Comparison of ENCODE assay signal across 27 cellular contexts in genomic region chr2:179234658-179235240, GRCh38. TPM values are rescaled to one million over a fixed set of nuclear protein-coding genes. Genes with fewer than 3 reads are reported as not detected.
A peak's percentile ranks its signal among the peaks of the same experiment; 100 is the strongest.
DNase-seq lines count a peak whose midpoint lies in the region; ATAC-seq and TF ChIP-seq lines count a peak whose summit lies in the region.
"Had no signal": no experiment of that assay in that cellular context is flagged by ENCODE, and none has a peak within 500 bp of the region (broad histone marks: within the 10 kb centered on the region; RNA-seq: fewer than 3 reads in every experiment).

No MANE protein-coding gene starts in this region.

- no peaks in the 10 kb centered on the region for H3K36me3 Mint-ChIP-seq in stimulated activated naive CD8-positive, alpha-beta T cell treated with anti-CD3 and anti-CD28 coated beads, Interleukin-15, Interleukin-2, amounts not matched to agents 100 ng/mL and 50 ng/mL, for 24 hours (ENCODE audit: low read depth)
- H3K36me3 Mint-ChIP-seq in CD8-positive, alpha-beta T cell = no peaks in the 10 kb centered on the region

- H3K36me3 ChIP-seq in SK-N-MC (ENCODE audit: insufficient read depth, low read length) = no peaks in the 10 kb centered on the region
- H3K36me3 ChIP-seq in gastroesophageal sphincter = no peaks in the 10 kb centered on the region
- no peaks in the 10 kb centered on the region for H3K36me3 ChIP-seq in CD8-positive, alpha-beta T cell (ENCODE audit: insufficient read depth, low read length)
- H3K36me3 ChIP-seq: brain microvascular endothelial cell, esophagus muscularis mucosa, gastrocnemius medialis, MG63, SJSA1, stomach, transverse colon, WERI-Rb-1 had no signal

- POLR2A ChIA-PET in CD8-positive, alpha-beta T cell (lab: Charles Lee) = no interaction called here

- no peak for TF ChIP-seq POLR2A in gastroesophageal sphincter (IDR thresholded peaks at IDR 0.05)

- intact Hi-C loops in CD8-positive, alpha-beta T cell (cut with DNase I, micrococcal nuclease) = no loop called here

- no peak for ATAC-seq in stimulated activated naive CD8-positive, alpha-beta T cell treated with anti-CD3 and anti-CD28 coated beads, Interleukin-15, amount 100 ng/mL, for 72 hours
- ATAC-seq in GM18909 (IDR thresholded peaks at IDR 0.05; ENCODE audit: poor library complexity, unreplicated experiment) = no peak
- no peak for ATAC-seq in gastroesophageal sphincter
- no peak for ATAC-seq in CD8-positive, alpha-beta T cell
- ATAC-seq: gastrocnemius medialis had no signal

- no peaks in the 10 kb centered on the region for H3K27me3 Mint-ChIP-seq in stimulated activated naive CD8-positive, alpha-beta T cell treated with anti-CD3 and anti-CD28 coated beads, Interleukin-15, Interleukin-2, amounts not matched to agents 100 ng/mL and 50 ng/mL, for 24 hours
- H3K27me3 Mint-ChIP-seq in stimulated activated naive CD8-positive, alpha-beta T cell treated with anti-CD3 and anti-CD28 coated beads, Interleukin-15, amount 100 ng/mL, for 72 hours = no peaks in the 10 kb centered on the region
- H3K27me3 Mint-ChIP-seq in CD8-positive, alpha-beta T cell (ENCODE audit: low read depth) = no peaks in the 10 kb centered on the region

- peak overlapping the region; percentile 55 for H3K9ac ChIP-seq in SK-N-MC (ENCODE audit: insufficient read length)

- CTCF ChIA-PET in CD8-positive, alpha-beta T cell (lab: Charles Lee) = no interaction called here

- 69 to 71% methylated on average over 1 to 2 of the region's 2 CpGs for WGBS in gastroesophageal sphincter (ENCODE audit: low coverage in 1 of 2), 2 donors

- no peak for TF ChIP-seq EP300 in gastroesophageal sphincter (IDR thresholded peaks at IDR 0.05)

- H3K27me3 ChIP-seq in mononuclear cell (ENCODE audit: insufficient read depth, low read length) (no peaks in the 10 kb centered on the region), gastroesophageal sphincter (no peaks in the 10 kb centered on the region)
- no peaks in the 10 kb centered on the region for H3K27me3 ChIP-seq in CD8-positive, alpha-beta T cell (ENCODE audit: insufficient read depth, low read length)
- H3K27me3 ChIP-seq: brain microvascular endothelial cell, esophagus muscularis mucosa, gastrocnemius medialis, MG63, SJSA1, stomach, transverse colon had no signal

- no peaks in the 10 kb centered on the region for H3K9me3 ChIP-seq in SK-N-MC (ENCODE audit: low read depth, low read length)
- H3K9me3 ChIP-seq in mononuclear cell (ENCODE audit: low read depth, low read length) = no peaks in the 10 kb centered on the region
- H3K9me3 ChIP-seq in gastroesophageal sphincter = no peaks in the 10 kb centered on the region
- H3K9me3 ChIP-seq in CD8-positive, alpha-beta T cell (ENCODE audit: low read length) = no peaks in the 10 kb centered on the region
- H3K9me3 ChIP-seq: A549, esophagus muscularis mucosa, gastrocnemius medialis, MG63, SJSA1, stomach, transverse colon had no signal

- H3K9me3 Mint-ChIP-seq in stimulated activated naive CD8-positive, alpha-beta T cell treated with anti-CD3 and anti-CD28 coated beads, Interleukin-15, Interleukin-2, amounts not matched to agents 100 ng/mL and 50 ng/mL, for 24 hours = peaks cover 4% of the 10 kb centered on the region
- no peaks in the 10 kb centered on the region for H3K9me3 Mint-ChIP-seq in stimulated activated naive CD8-positive, alpha-beta T cell treated with anti-CD3 and anti-CD28 coated beads, Interleukin-15, amount 100 ng/mL, for 72 hours
- H3K9me3 Mint-ChIP-seq in CD8-positive, alpha-beta T cell = no peaks in the 10 kb centered on the region
- H3K9me3 Mint-ChIP-seq: activated T-helper 2 cell treated with anti-CD3 and anti-CD28 coated beads, Interferon-gamma antibody, Interleukin-2, Interleukin-4, amounts not matched to agents 10 μg/mL and 5 μg/mL and 100 μg/mL, durations not matched to agents 14 hours and 24 hours and 36 hours had no signal

- H3K4me3 Mint-ChIP-seq in stimulated activated naive CD8-positive, alpha-beta T cell treated with anti-CD3 and anti-CD28 coated beads, Interleukin-15, Interleukin-2, amounts not matched to agents 100 ng/mL and 50 ng/mL, for 24 hours = no peak overlapping the region
- H3K4me3 Mint-ChIP-seq in stimulated activated naive CD8-positive, alpha-beta T cell treated with anti-CD3 and anti-CD28 coated beads, Interleukin-15, amount 100 ng/mL, for 72 hours = no peak overlapping the region
- no peak overlapping the region for H3K4me3 Mint-ChIP-seq in CD8-positive, alpha-beta T cell

- peak overlapping the region; percentile 97 for H3K27ac ChIP-seq in SK-N-MC
- H3K27ac ChIP-seq in gastroesophageal sphincter = no peak overlapping the region
- no peak overlapping the region for H3K27ac ChIP-seq in CD8-positive, alpha-beta T cell (ENCODE audit: low read depth, low read length)
- H3K27ac ChIP-seq: brain microvascular endothelial cell, esophagus muscularis mucosa, gastrocnemius medialis, PC-9, SJSA1, transverse colon, WERI-Rb-1 had no signal

- DNase-seq in stimulated activated naive CD8-positive, alpha-beta T cell treated with anti-CD3 and anti-CD28 coated beads, Interleukin-15, amount 100 ng/mL, for 72 hours = no peak
- DNase-seq in SK-N-MC (ENCODE audit: low read depth, low spot score) (no peak), NCI-H526 (lab: John Stamatoyannopoulos, UW) (no peak)
- DNase-seq in CD8-positive, alpha-beta T cell = no peak
- DNase-seq: brain microvascular endothelial cell; C1 segment of cervical spinal cord; EL; gastrocnemius medialis; hypothalamus; MG63; NCI-H524 treated with DMSO at 0.1 percent for 48 hours; PC-9; retina; stimulated activated CD4-positive, alpha-beta T cell treated with anti-CD3 and anti-CD28 coated beads, Interleukin-12 subunit alpha, Interleukin-12 subunit beta, amount 100 ng/mL, for 4 hours; stimulated activated CD4-positive, alpha-beta T cell treated with anti-CD3 and anti-CD28 coated beads, Interleukin-4, amount 100 ng/mL, for 4 hours; stomach; T-helper 2 cell; transverse colon; WERI-Rb-1 had no signal

- TF ChIP-seq CTCF in gastroesophageal sphincter (IDR thresholded peaks at IDR 0.05) = no peak
- no peak for TF ChIP-seq CTCF in CD8-positive, alpha-beta T cell (IDR thresholded peaks at IDR 0.05)

- H3K27ac Mint-ChIP-seq in stimulated activated naive CD8-positive, alpha-beta T cell treated with anti-CD3 and anti-CD28 coated beads, Interleukin-15, Interleukin-2, amounts not matched to agents 100 ng/mL and 50 ng/mL, for 24 hours = peak overlapping the region; percentile 49
- H3K27ac Mint-ChIP-seq in stimulated activated naive CD8-positive, alpha-beta T cell treated with anti-CD3 and anti-CD28 coated beads, Interleukin-15, amount 100 ng/mL, for 72 hours = peak overlapping the region in 1 of 2 donors; percentile 46
- H3K27ac Mint-ChIP-seq in CD8-positive, alpha-beta T cell = no peak overlapping the region
- H3K27ac Mint-ChIP-seq: activated T-helper 2 cell treated with anti-CD3 and anti-CD28 coated beads, Interferon-gamma antibody, Interleukin-2, Interleukin-4, amounts not matched to agents 10 μg/mL and 5 μg/mL and 100 μg/mL, durations not matched to agents 14 hours and 24 hours and 36 hours had no signal

- H3K4me1 Mint-ChIP-seq in stimulated activated naive CD8-positive, alpha-beta T cell treated with anti-CD3 and anti-CD28 coated beads, Interleukin-15, Interleukin-2, amounts not matched to agents 100 ng/mL and 50 ng/mL, for 24 hours (ENCODE audit: low read depth) = peaks cover 49% of the 10 kb centered on the region
- H3K4me1 Mint-ChIP-seq in stimulated activated naive CD8-positive, alpha-beta T cell treated with anti-CD3 and anti-CD28 coated beads, Interleukin-15, amount 100 ng/mL, for 72 hours = peaks cover 13% of the 10 kb centered on the region
- H3K4me1 Mint-ChIP-seq in CD8-positive, alpha-beta T cell (ENCODE audit: low read depth) = peaks cover 12% of the 10 kb centered on the region

- H3K4me1 ChIP-seq in mononuclear cell (ENCODE audit: insufficient read depth, low read length) (peaks cover 34% of the 10 kb centered on the region), gastroesophageal sphincter (peaks cover 5 to 58% (median 18%) of the 10 kb centered on the region in 3 donors)
- peaks cover 4% of the 10 kb centered on the region for H3K4me1 ChIP-seq in CD8-positive, alpha-beta T cell (ENCODE audit: insufficient read depth, low read length)

- H3K4me3 ChIP-seq in SK-N-MC (peak overlapping the region; percentile 73), mononuclear cell (ENCODE audit: low read length) (peak overlapping the region; percentile 10), gastroesophageal sphincter (no peak overlapping the region)
- no peak overlapping the region for H3K4me3 ChIP-seq in CD8-positive, alpha-beta T cell (ENCODE audit: low read depth, low read length)
- H3K4me3 ChIP-seq: A549, esophagus muscularis mucosa, gastrocnemius medialis, MG63, PC-9, SJSA1, stomach, transverse colon had no signal

RNA-seq across cellular contexts. Expression of gene SESTD1, which starts 29.9 kb away (rescaled TPM):
- total RNA-seq in mononuclear cell (20.1 TPM), gastroesophageal sphincter (100 to 1,000 TPM in 1 of 4 donors, 10 to 100 TPM in 3; 47.9 to 103 (median 68.5) TPM)
- total RNA-seq in CD8-positive, alpha-beta T cell = 1 to 10 TPM; 3.6 to 5.4 TPM

Comparison
In these comparisons a context has a peak if more than half of its experiments do, and no peak if none do; other contexts are left out.
1. H3K4me3 ChIP-seq: peak in SK-N-MC (single experiment) and mononuclear cell (single experiment); none in gastroesophageal sphincter (0 of 2) and CD8-positive, alpha-beta T cell (single experiment).